In the genomic region with DNA sequence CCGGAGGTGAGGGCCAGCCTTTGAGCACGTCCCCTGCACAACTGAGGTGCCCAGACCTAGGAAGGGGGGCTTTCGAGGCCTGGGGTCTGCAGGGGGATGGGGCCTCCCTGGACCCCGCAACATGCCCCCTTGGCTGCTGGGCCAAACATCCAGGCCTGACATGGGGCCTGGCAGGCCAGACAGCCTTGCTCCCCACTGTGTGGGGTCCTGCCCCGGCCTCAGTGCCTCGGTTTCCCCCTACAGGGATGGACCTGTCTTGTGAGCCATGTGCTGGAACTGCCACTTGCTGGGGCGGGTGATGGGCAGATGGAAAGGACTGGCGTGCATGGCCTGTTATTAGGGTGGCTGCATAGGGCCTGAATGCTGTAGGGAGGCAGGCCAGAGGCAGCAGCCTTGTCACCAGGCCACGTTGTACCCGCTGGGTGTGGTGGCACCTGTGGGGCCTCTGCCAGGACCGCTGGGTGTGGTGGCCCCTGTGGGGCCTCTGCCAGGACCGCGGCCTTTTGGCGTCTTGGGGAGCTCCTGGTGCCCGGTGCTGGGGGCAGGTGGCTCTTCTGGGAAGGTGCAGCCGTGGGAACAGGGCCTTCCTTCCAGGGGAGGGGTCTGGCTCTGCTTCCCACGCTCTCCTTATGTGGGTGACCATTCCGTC, we compare ENCODE assay signal across 30 cellular contexts. TPM values are rescaled to one million over a fixed set of nuclear protein-coding genes. Genes with fewer than 3 reads are reported as not detected.
DNase-seq lines count a peak whose midpoint lies in the region; ATAC-seq and TF ChIP-seq lines count a peak whose summit lies in the region.
"Had no signal": no experiment of that assay in that cellular context is flagged by ENCODE, and none has a peak within 500 bp of the region (broad histone marks: within the 10 kb centered on the region; RNA-seq: fewer than 3 reads in every experiment).

No MANE protein-coding gene starts in this region.

- no peaks in the 10 kb centered on the region for H3K4me1 Mint-ChIP-seq in activated CD4-positive, alpha-beta memory T cell treated with anti-CD3 and anti-CD28 coated beads, Interleukin-2, amount 10 ng/mL, durations not matched to agents 7 days and 5 days
- H3K4me1 Mint-ChIP-seq: activated B cell treated with CpG ODN at 0.5 μM for 24 hours had no signal

- no peak overlapping the region for H3K27ac Mint-ChIP-seq in activated CD4-positive, alpha-beta memory T cell treated with anti-CD3 and anti-CD28 coated beads, Interleukin-2, amount 10 ng/mL, durations not matched to agents 7 days and 5 days
- H3K27ac Mint-ChIP-seq: activated B cell treated with CpG ODN at 0.5 μM for 24 hours; activated CD8-positive, alpha-beta T cell treated with anti-CD3 and anti-CD28 coated beads, Interleukin-2, amount 10 ng/mL, durations not matched to agents 7 days and 5 days; memory B cell had no signal

- H3K36me3 ChIP-seq in HEK293 (ENCODE audit: control insufficient read depth in 2 of 2, insufficient read depth in 1 of 2, low read length in 2 of 2): no peaks in the 10 kb centered on the region
- H3K36me3 ChIP-seq: pancreas, thoracic aorta had no signal

- no peaks in the 10 kb centered on the region for H3K9me3 Mint-ChIP-seq in activated CD4-positive, alpha-beta memory T cell treated with anti-CD3 and anti-CD28 coated beads, Interleukin-2, amount 10 ng/mL, durations not matched to agents 7 days and 5 days
- H3K9me3 Mint-ChIP-seq: activated B cell treated with CpG ODN at 0.5 μM for 24 hours, memory B cell had no signal

- POLR2A ChIA-PET in HEK293 (lab: Yijun Ruan, JAX): no interaction called here
- POLR2A ChIA-PET in activated CD4-positive, alpha-beta memory T cell treated with anti-CD3 and anti-CD28 coated beads, Interleukin-2, amount 10 ng/mL, durations not matched to agents 7 days and 5 days (lab: Charles Lee): no interaction called here

- H3K27ac ChIP-seq in HEK293 (ENCODE audit: extremely low read depth, low read depth, low read length): no peak overlapping the region
- H3K27ac ChIP-seq: pancreas, thoracic aorta had no signal

- no peaks in the 10 kb centered on the region for H3K4me1 ChIP-seq in HEK293 (ENCODE audit: control insufficient read depth, insufficient read depth, low read length)
- H3K4me1 ChIP-seq: pancreas had no signal

- H3K4me3 ChIP-seq in HEK293 (ENCODE audit: low read depth, low read length): no peak overlapping the region
- H3K4me3 ChIP-seq: GM12878, pancreas, thoracic aorta had no signal

- DNase-seq in cardiac septum (ENCODE audit: low spot score): peak; percentile 71
- DNase-seq in Right ventricle myocardium inferior (ENCODE audit: missing footprints): no peak
- peak; percentile 17 for DNase-seq in left ventricle myocardium superior
- DNase-seq in sciatic nerve (ENCODE audit: low spot score): peak; percentile 53
- DNase-seq in retina: no peak
- no peak for DNase-seq in activated CD4-positive, alpha-beta memory T cell treated with anti-CD3 and anti-CD28 coated beads, Interleukin-2, amount 10 ng/mL, durations not matched to agents 7 days and 5 days
- no peak for DNase-seq in occipital lobe (lab: John Stamatoyannopoulos, UW)
- DNase-seq: activated B cell treated with CpG ODN at 0.5 μM for 24 hours; activated CD8-positive, alpha-beta T cell treated with anti-CD3 and anti-CD28 coated beads, Interleukin-2, amount 10 ng/mL, durations not matched to agents 7 days and 5 days; activated naive CD4-positive, alpha-beta T cell treated with Interleukin-2 at 50 U/mL for 16 hours; activated T-cell treated with anti-CD3 and anti-CD28 coated beads, Interleukin-2, amount 50 U/mL, for 1 hour; anterior cingulate cortex; COR-L47; DND-41; islet precursor cell; NCI-H1105; NCI-H2029 treated with DMSO at 0.1 percent for 48 hours; NCI-H345; SHP77; stimulated activated CD4-positive, alpha-beta T cell treated with anti-CD3 and anti-CD28 coated beads, Interleukin-2, amount 100 ng/mL, for 24 hours; T1000 had no signal

- no peaks in the 10 kb centered on the region for H3K36me3 Mint-ChIP-seq in activated CD4-positive, alpha-beta memory T cell treated with anti-CD3 and anti-CD28 coated beads, Interleukin-2, amount 10 ng/mL, durations not matched to agents 7 days and 5 days (ENCODE audit: low read depth)
- H3K36me3 Mint-ChIP-seq: memory B cell had no signal

- intact Hi-C loops in cardiac septum (cut with DNase I) (no loop called here), Right ventricle myocardium inferior (cut with DNase I) (no loop called here), left ventricle myocardium superior (cut with micrococcal nuclease) (no loop called here), sciatic nerve (cut with DNase I) (no loop called here)

- H3K4me3 Mint-ChIP-seq in activated CD4-positive, alpha-beta memory T cell treated with anti-CD3 and anti-CD28 coated beads, Interleukin-2, amount 10 ng/mL, durations not matched to agents 7 days and 5 days: no peak overlapping the region
- H3K4me3 Mint-ChIP-seq: activated B cell treated with CpG ODN at 0.5 μM for 24 hours; activated CD8-positive, alpha-beta T cell treated with anti-CD3 and anti-CD28 coated beads, Interleukin-2, amount 10 ng/mL, durations not matched to agents 7 days and 5 days; memory B cell had no signal

- TF ChIP-seq CTCF in HEK293 (tag by site-specific recombination; IDR thresholded peaks at IDR 0.05): no peak

- H3K27me3 Mint-ChIP-seq in activated CD4-positive, alpha-beta memory T cell treated with anti-CD3 and anti-CD28 coated beads, Interleukin-2, amount 10 ng/mL, durations not matched to agents 7 days and 5 days: no peaks in the 10 kb centered on the region

- H3K9me3 ChIP-seq in HEK293 (ENCODE audit: control insufficient read depth, insufficient read depth, low read depth, low read length): no peaks in the 10 kb centered on the region
- H3K9me3 ChIP-seq: pancreas, thoracic aorta had no signal

- CTCF ChIA-PET in HEK293 (lab: Yijun Ruan, JAX): interaction anchor here (1.4 kb wide), 1 partner anchor 12 kb away, joined by 4 read pairs; no protein-coding TSS in a partner anchor
- CTCF ChIA-PET in activated CD4-positive, alpha-beta memory T cell treated with anti-CD3 and anti-CD28 coated beads, Interleukin-2, amount 10 ng/mL, durations not matched to agents 7 days and 5 days (lab: Charles Lee): no interaction called here

- ATAC-seq in Right ventricle myocardium inferior (no peak), left ventricle myocardium superior (no peak), sciatic nerve (no peak)
- ATAC-seq: activated CD8-positive, alpha-beta T cell treated with anti-CD3 and anti-CD28 coated beads, Interleukin-2, amount 10 ng/mL, durations not matched to agents 7 days and 5 days; GM12878 had no signal

TF ChIP-seq in HEK293, 187 proteins besides CTCF, POLR2A, EP300 and RAD21:
- TF ChIP-seq ZNF148 (tag by site-specific recombination; IDR thresholded peaks at IDR 0.05; ENCODE audit: borderline replicate concordance) (no peak), ZNF335 (tag by site-specific recombination; conservative IDR thresholded peaks at IDR 0.05) (0 out of 2 replicates have a peak, but pooled peaks have one; percentile 32)

RNA-seq across cellular contexts. Expression of gene ASPG, which starts 20.4 kb away (rescaled TPM):
- total RNA-seq in cardiac septum (4.4 TPM), Right ventricle myocardium inferior (27.5 TPM), left ventricle myocardium superior (28.2 TPM), sciatic nerve (4.6 TPM), occipital lobe (0.94 TPM)
- total RNA-seq in activated CD4-positive, alpha-beta memory T cell treated with anti-CD3 and anti-CD28 coated beads, Interleukin-2, amount 10 ng/mL, durations not matched to agents 7 days and 5 days: not detected
- total RNA-seq: activated B cell treated with CpG ODN at 0.5 μM for 24 hours; activated CD8-positive, alpha-beta T cell treated with anti-CD3 and anti-CD28 coated beads, Interleukin-2, amount 10 ng/mL, durations not matched to agents 7 days and 5 days; fibroblast of lung; GM12878; H4; M059J; OCI-LY7 had no signal

RNA-seq across cellular contexts. Expression of gene KIF26A, which starts 32.4 kb away (rescaled TPM):
- total RNA-seq in cardiac septum: 6.8 TPM
- 6.4 TPM for total RNA-seq in Right ventricle myocardium inferior
- total RNA-seq in left ventricle myocardium superior: 6.0 TPM
- 10.4 TPM for total RNA-seq in sciatic nerve
- total RNA-seq in activated CD4-positive, alpha-beta memory T cell treated with anti-CD3 and anti-CD28 coated beads, Interleukin-2, amount 10 ng/mL, durations not matched to agents 7 days and 5 days: 1 to 10 TPM; 7.7 to 7.9 TPM
- 13.1 TPM for total RNA-seq in occipital lobe
- total RNA-seq: activated B cell treated with CpG ODN at 0.5 μM for 24 hours, M059J, OCI-LY7 had no signal

Comparison
In these comparisons a context has a peak if more than half of its experiments do, and no peak if none do; other contexts are left out.
1. DNase-seq: peak in cardiac septum (single experiment), left ventricle myocardium superior (single experiment) and sciatic nerve (single experiment); none in Right ventricle myocardium inferior (single experiment), retina (single experiment), activated CD4-positive, alpha-beta memory T cell treated with anti-CD3 and anti-CD28 coated beads, Interleukin-2, amount 10 ng/mL, durations not matched to agents 7 days and 5 days (single experiment) and occipital lobe (single experiment).